Comparison of ENCODE assay signal across 8 cellular contexts in genomic region chrX:43973249-43973672, GRCh38. TPM values are rescaled to one million over a fixed set of nuclear protein-coding genes. Genes with fewer than 3 reads are reported as not detected.
A peak's percentile ranks its signal among the peaks of the same experiment; 100 is the strongest.
DNase-seq lines count a peak whose midpoint lies in the region; ATAC-seq and TF ChIP-seq lines count a peak whose summit lies in the region.

A gene with protein sequence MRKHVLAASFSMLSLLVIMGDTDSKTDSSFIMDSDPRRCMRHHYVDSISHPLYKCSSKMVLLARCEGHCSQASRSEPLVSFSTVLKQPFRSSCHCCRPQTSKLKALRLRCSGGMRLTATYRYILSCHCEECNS (minus strand): TSS chrX:43973390. CDS start chrX:43958645, 14,745 bp downstream.

- no peak within 1 kb of the TSS for H4K5ac ChIP-seq in mesendoderm (ENCODE audit: low read length)

- H3K18ac ChIP-seq in mesendoderm (ENCODE audit: low read length) = no peak within 1 kb of the TSS

- H3K23ac ChIP-seq in mesendoderm (ENCODE audit: low read length) = no peak within 1 kb of the TSS

- H3K4ac ChIP-seq in mesendoderm (ENCODE audit: low read depth, low read length) = no peak within 1 kb of the TSS

- no peak within 1 kb of the TSS for H2BK15ac ChIP-seq in mesendoderm (replicated peaks; ENCODE audit: low read depth)

- H3K4me3 Mint-ChIP-seq in activated T-cell treated with anti-CD3 and anti-CD28 coated beads, Interleukin-2, amount 50 U/mL, for 72 hours = peak within 1 kb of the TSS; percentile 74 to 82
- H3K4me3 Mint-ChIP-seq in type B pancreatic cell = peak within 1 kb of the TSS; percentile 85

- no CpG with 5 or more reads among the region's 16 CpGs for WGBS in mesendoderm (ENCODE audit: extremely low coverage, insufficient coverage, low lambda C conversion rate)

- H3K4me2 ChIP-seq in mesendoderm (ENCODE audit: low read length) = peak within 1 kb of the TSS; percentile 22

- ATAC-seq in activated T-cell treated with anti-CD3 and anti-CD28 coated beads, Interleukin-2, amount 50 U/mL, for 72 hours (replicated peaks in 1 of 2) = no peak
- ATAC-seq in HG03108 (IDR thresholded peaks at IDR 0.05; ENCODE audit: unreplicated experiment) = no peak
- ATAC-seq in foreskin keratinocyte = no peak

- no peak within 1 kb of the TSS for H3K56ac ChIP-seq in mesendoderm (ENCODE audit: low read length)

- H3K4me1 ChIP-seq in mesendoderm (ENCODE audit: control insufficient read depth, low read depth, low read length) (no peaks in the 10 kb centered on the region), foreskin keratinocyte (peaks cover 5% of the 10 kb centered on the region)

- H3K4me1 Mint-ChIP-seq in activated T-cell treated with anti-CD3 and anti-CD28 coated beads, Interleukin-2, amount 50 U/mL, for 72 hours (ENCODE audit: low read depth) = peaks cover 12% of the 10 kb centered on the region
- peaks cover 7% of the 10 kb centered on the region for H3K4me1 Mint-ChIP-seq in type B pancreatic cell (ENCODE audit: unreplicated experiment)

- TF ChIP-seq CTCF in choroid plexus epithelial cell (conservative IDR thresholded peaks at IDR 0.05; ENCODE audit: low read depth, low read length) (no peak), type B pancreatic cell (conservative IDR thresholded peaks at IDR 0.05) (no peak), foreskin keratinocyte (conservative IDR thresholded peaks at IDR 0.05) (no peak)

- no peak within 1 kb of the TSS for H3K27ac Mint-ChIP-seq in activated T-cell treated with anti-CD3 and anti-CD28 coated beads, Interleukin-2, amount 50 U/mL, for 72 hours
- H3K27ac Mint-ChIP-seq in type B pancreatic cell = no peak within 1 kb of the TSS

- peak within 1 kb of the TSS; percentile 50 for H3K4me3 ChIP-seq in choroid plexus epithelial cell (ENCODE audit: low read depth, low read length)
- H3K4me3 ChIP-seq in mesendoderm (ENCODE audit: low read length) = no peak within 1 kb of the TSS

- H3K9ac ChIP-seq in mesendoderm (ENCODE audit: low read length) = no peak within 1 kb of the TSS

- no peaks in the 10 kb centered on the region for H3K79me1 ChIP-seq in mesendoderm (ENCODE audit: low read length)

- H3K79me2 ChIP-seq in mesendoderm (ENCODE audit: control insufficient read depth, insufficient read depth, low read length) = no peaks in the 10 kb centered on the region

- no peak within 1 kb of the TSS for H2BK5ac ChIP-seq in mesendoderm (ENCODE audit: low read length)

- H3K27me3 Mint-ChIP-seq in activated T-cell treated with anti-CD3 and anti-CD28 coated beads, Interleukin-2, amount 50 U/mL, for 72 hours (ENCODE audit: low read depth) = peaks cover 61% of the 10 kb centered on the region
- H3K27me3 Mint-ChIP-seq in type B pancreatic cell = peaks cover 36% of the 10 kb centered on the region

- no peaks in the 10 kb centered on the region for H3K36me3 Mint-ChIP-seq in activated T-cell treated with anti-CD3 and anti-CD28 coated beads, Interleukin-2, amount 50 U/mL, for 72 hours (ENCODE audit: insufficient read depth in 2 of 2)
- no peaks in the 10 kb centered on the region for H3K36me3 Mint-ChIP-seq in type B pancreatic cell

- H3K27me3 ChIP-seq in mesendoderm (ENCODE audit: insufficient read depth, low read length, poor library complexity) = no peaks in the 10 kb centered on the region
- H3K27me3 ChIP-seq in foreskin keratinocyte = no peaks in the 10 kb centered on the region

- no peaks in the 10 kb centered on the region for H3K36me3 ChIP-seq in mesendoderm (ENCODE audit: control insufficient read depth, insufficient read depth, low read length)

- H3K9me3 Mint-ChIP-seq in activated T-cell treated with anti-CD3 and anti-CD28 coated beads, Interleukin-2, amount 50 U/mL, for 72 hours = peaks cover 0 to 2% of the 10 kb centered on the region in 2 donors
- H3K9me3 Mint-ChIP-seq in type B pancreatic cell = peaks cover 3% of the 10 kb centered on the region

- H4K8ac ChIP-seq in mesendoderm (ENCODE audit: low read depth, low read length) = no peak within 1 kb of the TSS

- DNase-seq in activated T-cell treated with anti-CD3 and anti-CD28 coated beads, Interleukin-2, amount 50 U/mL, for 72 hours = no peak
- DNase-seq in activated T-cell treated with anti-CD3 and anti-CD28 coated beads for 4 hours (no peak), choroid plexus epithelial cell (ENCODE audit: low read depth) (no peak), mesendoderm (peak; percentile 18), type B pancreatic cell (ENCODE audit: extremely low spot score, unreplicated experiment) (no peak), foreskin keratinocyte (no peak), NCI-H526 (lab: John Stamatoyannopoulos, UW) (no peak)

- H3K27ac ChIP-seq in mesendoderm (ENCODE audit: low read depth, low read length) (no peak within 1 kb of the TSS), foreskin keratinocyte (no peak within 1 kb of the TSS)

- H2BK120ac ChIP-seq in mesendoderm (ENCODE audit: low read depth, low read length) = no peak within 1 kb of the TSS

- no peak within 1 kb of the TSS for H2AK5ac ChIP-seq in mesendoderm (ENCODE audit: low read length)

RNA-seq across cellular contexts. Expression of the gene that starts here (rescaled TPM):
- total RNA-seq in activated T-cell treated with anti-CD3 and anti-CD28 coated beads, Interleukin-2, amount 50 U/mL, for 72 hours = not detected
- polyA plus RNA-seq in mesendoderm (2013, experiment 1 of 2) = 0.07 TPM
- 0.11 TPM for polyA plus RNA-seq in mesendoderm (2013, experiment 2 of 2)
- total RNA-seq in type B pancreatic cell (ENCODE audit: low replicate concordance) = 0.21 and 1.1 TPM in 2 replicates
- not detected in 2 replicates for total RNA-seq in foreskin keratinocyte
- not detected in 2 replicates for polyA plus RNA-seq in foreskin keratinocyte
